24 cellular contexts compared by ENCODE assay signal in genomic region chr5:84830265-84830664, GRCh38.
DNase-seq lines count a peak whose midpoint lies in the region; ATAC-seq and TF ChIP-seq lines count a peak whose summit lies in the region.
"Had no signal": no experiment of that assay in that cellular context is flagged by ENCODE, and none has a peak within 500 bp of the region (broad histone marks: within the 10 kb centered on the region; RNA-seq: fewer than 3 reads in every experiment).

No MANE protein-coding gene starts in this region.

- H3K27me3 ChIP-seq in upper lobe of right lung (no peaks in the 10 kb centered on the region), uterus (no peaks in the 10 kb centered on the region)
- H3K27me3 ChIP-seq: BE2C; BLaER1 treated with 17β-estradiol and CSF1 and Interleukin-3, amounts not matched to agents 10 nM and 100 nM had no signal

- no peak for TF ChIP-seq POLR2A in uterus (IDR thresholded peaks at IDR 0.05)

- TF ChIP-seq CTCF in chondrocyte (IDR thresholded peaks at IDR 0.05) (no peak), upper lobe of right lung (IDR thresholded peaks at IDR 0.05) (no peak), uterus (IDR thresholded peaks at IDR 0.05) (no peak)

- H3K9me3 ChIP-seq in upper lobe of right lung (no peaks in the 10 kb centered on the region), uterus (no peaks in the 10 kb centered on the region)
- H3K9me3 ChIP-seq: A549, BE2C had no signal

- no peaks in the 10 kb centered on the region for H3K4me1 Mint-ChIP-seq in chondrocyte (ENCODE audit: low read depth)
- H3K4me1 Mint-ChIP-seq: CD14-positive monocyte; CD8-positive, alpha-beta memory T cell had no signal

- H3K27ac Mint-ChIP-seq in chondrocyte (ENCODE audit: unreplicated experiment) = no peak overlapping the region
- H3K27ac Mint-ChIP-seq: CD14-positive monocyte; CD4-positive, alpha-beta T cell; CD8-positive, alpha-beta memory T cell had no signal

- H3K27me3 Mint-ChIP-seq in chondrocyte (ENCODE audit: low read depth) = peaks cover 3% of the 10 kb centered on the region
- H3K27me3 Mint-ChIP-seq: CD4-positive, alpha-beta T cell; CD8-positive, alpha-beta memory T cell had no signal

- no peaks in the 10 kb centered on the region for H3K9me3 Mint-ChIP-seq in chondrocyte (ENCODE audit: low read depth)

- intact Hi-C loops in Right ventricle myocardium inferior (cut with DNase I) = no loop called here
- intact Hi-C loops in left cardiac atrium (cut with DNase I) = no loop called here
- intact Hi-C loops in posterior vena cava (cut with DNase I) = no loop called here
- intact Hi-C loops in upper lobe of right lung (cut with DNase I) = no loop called here
- intact Hi-C loops in uterus (cut with DNase I; ENCODE audit: low total_unique reads) = no loop called here

- H3K4me3 ChIP-seq in upper lobe of right lung (no peak overlapping the region), uterus (no peak overlapping the region)
- H3K4me3 ChIP-seq: A549; BLaER1 treated with 17β-estradiol and CSF1 and Interleukin-3, amounts not matched to agents 10 nM and 100 nM; GM12878 had no signal

- no peak overlapping the region for H3K4me3 Mint-ChIP-seq in chondrocyte (ENCODE audit: unreplicated experiment)
- H3K4me3 Mint-ChIP-seq: CD14-positive monocyte; CD4-positive, alpha-beta T cell; CD8-positive, alpha-beta memory T cell had no signal

- no peak for ATAC-seq in Right ventricle myocardium inferior
- no peak for ATAC-seq in left cardiac atrium
- peak; percentile 55 for ATAC-seq in upper lobe of right lung
- ATAC-seq: A549, GM12878 had no signal

- H3K36me3 ChIP-seq in upper lobe of right lung = no peaks in the 10 kb centered on the region
- H3K36me3 ChIP-seq in uterus = no peaks in the 10 kb centered on the region
- H3K36me3 ChIP-seq: BE2C; BLaER1 treated with 17β-estradiol and CSF1 and Interleukin-3, amounts not matched to agents 10 nM and 100 nM had no signal

- peak; percentile 53 for DNase-seq in Right ventricle myocardium inferior (ENCODE audit: missing footprints)
- DNase-seq in left cardiac atrium = no peak
- DNase-seq in chondrocyte (ENCODE audit: low spot score) = peak; percentile 72
- peak; percentile 80 for DNase-seq in posterior vena cava (ENCODE audit: low spot score)
- DNase-seq in upper lobe of right lung = peak; percentile 53
- no peak for DNase-seq in SKM-1 (lab: John Stamatoyannopoulos, UW; ENCODE audit: unreplicated experiment)
- DNase-seq in uterus = no peak
- DNase-seq: 8988T; ACHN; AML-193; BE2C; CD4-positive, alpha-beta T cell; CD8-positive, alpha-beta memory T cell; DMS 273 treated with DMSO at 0.1 percent for 48 hours; DMS79; EL; GDM1; GOT3; H7; HCEC 1CT had no signal

- H3K36me3 Mint-ChIP-seq in chondrocyte (ENCODE audit: low read depth) = no peaks in the 10 kb centered on the region
- H3K36me3 Mint-ChIP-seq: CD14-positive monocyte; CD8-positive, alpha-beta memory T cell had no signal

- no peaks in the 10 kb centered on the region for H3K4me1 ChIP-seq in upper lobe of right lung
- no peaks in the 10 kb centered on the region for H3K4me1 ChIP-seq in uterus
- H3K4me1 ChIP-seq: A549, BE2C had no signal

- H3K27ac ChIP-seq in upper lobe of right lung = no peak overlapping the region
- no peak overlapping the region for H3K27ac ChIP-seq in uterus
- H3K27ac ChIP-seq: A549; BLaER1 treated with 17β-estradiol and CSF1 and Interleukin-3, amounts not matched to agents 10 nM and 100 nM had no signal

Comparison
In these comparisons a context has a peak if more than half of its experiments do, and no peak if none do; other contexts are left out.
1. DNase-seq: peak in Right ventricle myocardium inferior (single experiment), chondrocyte (single experiment), posterior vena cava (single experiment) and upper lobe of right lung (single experiment); none in left cardiac atrium (single experiment), SKM-1 (single experiment) and uterus (0 of 2).